In the genomic region with DNA sequence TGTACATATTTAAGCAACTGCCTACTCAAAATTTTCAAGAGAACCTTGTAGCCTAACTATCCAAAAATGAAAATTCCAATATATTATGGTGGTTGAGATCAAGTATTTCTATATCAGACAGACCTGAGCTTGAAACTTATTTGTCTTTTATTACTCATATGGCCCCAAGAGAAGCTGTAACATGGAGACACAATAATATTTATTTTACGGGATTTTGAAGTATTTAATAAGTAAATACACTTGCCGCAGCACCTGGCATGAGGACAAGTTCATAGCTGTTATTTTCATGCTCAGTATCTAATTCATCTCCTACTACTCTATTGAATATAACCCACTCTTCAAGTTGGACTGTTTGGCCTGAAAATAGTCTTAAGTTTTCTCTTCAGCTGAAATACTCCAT, we compare ENCODE assay signal across 14 cellular contexts. TPM values are rescaled to one million over a fixed set of nuclear protein-coding genes. Genes with fewer than 3 reads are reported as not detected.
DNase-seq lines count a peak whose midpoint lies in the region; ATAC-seq and TF ChIP-seq lines count a peak whose summit lies in the region.
"Had no signal": no experiment of that assay in that cellular context is flagged by ENCODE, and none has a peak within 500 bp of the region (broad histone marks: within the 10 kb centered on the region; RNA-seq: fewer than 3 reads in every experiment).

No MANE protein-coding gene starts in this region.

- H3K4me1 ChIP-seq in GM23338 (ENCODE audit: insufficient read depth) = peaks cover 52% of the 10 kb centered on the region
- peaks cover 30% of the 10 kb centered on the region for H3K4me1 ChIP-seq in RWPE2 (ENCODE audit: insufficient read depth, poor library complexity, severe bottlenecking)
- peaks cover 14% of the 10 kb centered on the region in 2 donors for H3K4me1 ChIP-seq in gastrocnemius medialis

- DNase-seq in GM23338 (ENCODE audit: low spot score) = no peak
- DNase-seq in RWPE2 (ENCODE audit: low spot score) = no peak
- DNase-seq in fibroblast of gingiva (ENCODE audit: low read depth) = peak; percentile 48
- no peak for DNase-seq in gastrocnemius medialis
- no peak for DNase-seq in kidney glomerular epithelial cell (lab: John Stamatoyannopoulos, UW)
- DNase-seq in stimulated activated CD4-positive, alpha-beta T cell treated with anti-CD3 and anti-CD28 coated beads, Interleukin-2, amount 100 ng/mL, for 24 hours = no peak
- DNase-seq in NCI-H1048 (lab: John Stamatoyannopoulos, UW) = no peak
- DNase-seq: activated CD4-positive, CD25-positive, alpha-beta regulatory T cell; foreskin fibroblast; H9; mucosa of descending colon; stimulated activated CD4-positive, alpha-beta T cell treated with anti-CD3 and anti-CD28 coated beads, Interleukin-2, amount 100 ng/mL, for 48 hours; tibial artery had no signal

- H3K9me3 ChIP-seq in RWPE2 (ENCODE audit: severe bottlenecking) (no peaks in the 10 kb centered on the region), gastrocnemius medialis (no peaks in the 10 kb centered on the region)
- H3K9me3 ChIP-seq: mucosa of descending colon, tibial artery had no signal

- TF ChIP-seq CTCF in GM23338 (conservative IDR thresholded peaks at IDR 0.05; ENCODE audit: low read depth in 2 of 2) = no peak
- TF ChIP-seq CTCF in RWPE2 (IDR thresholded peaks at IDR 0.05; ENCODE audit: poor library complexity, severe bottlenecking) = no peak
- no peak for TF ChIP-seq CTCF in gastrocnemius medialis (IDR thresholded peaks at IDR 0.05 in 4 of 5, conservative IDR thresholded peaks at IDR 0.05 in 1 of 5)

- intact Hi-C loops in gastrocnemius medialis (cut with DNase I; ENCODE audit: low total_unique reads) = loop anchor here (5.0 kb wide), 1 partner anchor 1000 kb away; no protein-coding TSS in a partner anchor

- in situ Hi-C loops in gastrocnemius medialis (cut with MboI; ENCODE audit: low sequenced_read_pairs in 4 of 4) = no loop called here

- peaks cover 84% of the 10 kb centered on the region for H3K79me2 ChIP-seq in GM23338 (replicated peaks; ENCODE audit: insufficient read depth)

- H3K4me1 Mint-ChIP-seq in GM23338 = peaks cover 48% of the 10 kb centered on the region

- H3K27ac ChIP-seq in GM23338 (ENCODE audit: low read depth) = no peak overlapping the region
- peak overlapping the region; percentile 62 for H3K27ac ChIP-seq in RWPE2 (ENCODE audit: poor library complexity, severe bottlenecking)
- peak overlapping the region in 3 of 4 donors; percentile 61 to 78 (median 71) for H3K27ac ChIP-seq in gastrocnemius medialis

- peaks cover 16% of the 10 kb centered on the region for H4K20me1 ChIP-seq in GM23338 (replicated peaks; ENCODE audit: insufficient read depth)

- peak overlapping the region; percentile 53 for H3K4me2 ChIP-seq in GM23338

- H3K36me3 ChIP-seq in GM23338 (ENCODE audit: insufficient read depth) = no peaks in the 10 kb centered on the region
- H3K36me3 ChIP-seq in RWPE2 (ENCODE audit: low read depth) = peaks cover 36% of the 10 kb centered on the region
- H3K36me3 ChIP-seq in gastrocnemius medialis = no peaks in the 10 kb centered on the region
- H3K36me3 ChIP-seq: tibial artery had no signal

- no peaks in the 10 kb centered on the region for H3K9me3 Mint-ChIP-seq in GM23338
- H3K9me3 Mint-ChIP-seq: H9 had no signal

- peaks cover 3% of the 10 kb centered on the region; the same call in 1 of the 3 replicates for H3K36me3 Mint-ChIP-seq in GM23338 (ENCODE audit: low read depth)

- ATAC-seq in GM23338 (no peak), RWPE2 (ENCODE audit: low read depth) (peak; percentile 69), gastrocnemius medialis (no peak), GM21825 (IDR thresholded peaks at IDR 0.05; ENCODE audit: unreplicated experiment) (no peak)

- H2AFZ ChIP-seq in GM23338 = no peak overlapping the region

- H3K4me3 Mint-ChIP-seq in GM23338 = no peak overlapping the region
- H3K4me3 Mint-ChIP-seq: H9 had no signal

- TF ChIP-seq POLR2A in gastrocnemius medialis (IDR thresholded peaks at IDR 0.05) = no peak

- no peaks in the 10 kb centered on the region for H3F3A ChIP-seq in GM23338 (replicated peaks; ENCODE audit: low read depth)

- H3K27ac Mint-ChIP-seq in GM23338 = no peak overlapping the region

- H3K4me3 ChIP-seq in GM23338 = no peak overlapping the region
- H3K4me3 ChIP-seq in RWPE2 (ENCODE audit: severe bottlenecking) = no peak overlapping the region
- peak overlapping the region in 1 of 4 donors; percentile 55 for H3K4me3 ChIP-seq in gastrocnemius medialis
- H3K4me3 ChIP-seq: mucosa of descending colon had no signal

- no peaks in the 10 kb centered on the region for H3K27me3 Mint-ChIP-seq in GM23338 (ENCODE audit: insufficient read depth, low read depth, poor library complexity)

- no peaks in the 10 kb centered on the region for H3K9me2 ChIP-seq in GM23338 (ENCODE audit: insufficient read depth)

- H3K27me3 ChIP-seq in GM23338 (ENCODE audit: insufficient read depth) (no peaks in the 10 kb centered on the region), RWPE2 (ENCODE audit: insufficient read depth, poor library complexity, severe bottlenecking) (no peaks in the 10 kb centered on the region), gastrocnemius medialis (no peaks in the 10 kb centered on the region)
- H3K27me3 ChIP-seq: tibial artery had no signal

TF ChIP-seq in GM23338, 12 proteins besides CTCF, POLR2A, EP300 and RAD21 (continues in another document):
- TF ChIP-seq JUNB (IDR thresholded peaks at IDR 0.05; ENCODE audit: unreplicated experiment) = no peak
- TF ChIP-seq, protein P1, sequence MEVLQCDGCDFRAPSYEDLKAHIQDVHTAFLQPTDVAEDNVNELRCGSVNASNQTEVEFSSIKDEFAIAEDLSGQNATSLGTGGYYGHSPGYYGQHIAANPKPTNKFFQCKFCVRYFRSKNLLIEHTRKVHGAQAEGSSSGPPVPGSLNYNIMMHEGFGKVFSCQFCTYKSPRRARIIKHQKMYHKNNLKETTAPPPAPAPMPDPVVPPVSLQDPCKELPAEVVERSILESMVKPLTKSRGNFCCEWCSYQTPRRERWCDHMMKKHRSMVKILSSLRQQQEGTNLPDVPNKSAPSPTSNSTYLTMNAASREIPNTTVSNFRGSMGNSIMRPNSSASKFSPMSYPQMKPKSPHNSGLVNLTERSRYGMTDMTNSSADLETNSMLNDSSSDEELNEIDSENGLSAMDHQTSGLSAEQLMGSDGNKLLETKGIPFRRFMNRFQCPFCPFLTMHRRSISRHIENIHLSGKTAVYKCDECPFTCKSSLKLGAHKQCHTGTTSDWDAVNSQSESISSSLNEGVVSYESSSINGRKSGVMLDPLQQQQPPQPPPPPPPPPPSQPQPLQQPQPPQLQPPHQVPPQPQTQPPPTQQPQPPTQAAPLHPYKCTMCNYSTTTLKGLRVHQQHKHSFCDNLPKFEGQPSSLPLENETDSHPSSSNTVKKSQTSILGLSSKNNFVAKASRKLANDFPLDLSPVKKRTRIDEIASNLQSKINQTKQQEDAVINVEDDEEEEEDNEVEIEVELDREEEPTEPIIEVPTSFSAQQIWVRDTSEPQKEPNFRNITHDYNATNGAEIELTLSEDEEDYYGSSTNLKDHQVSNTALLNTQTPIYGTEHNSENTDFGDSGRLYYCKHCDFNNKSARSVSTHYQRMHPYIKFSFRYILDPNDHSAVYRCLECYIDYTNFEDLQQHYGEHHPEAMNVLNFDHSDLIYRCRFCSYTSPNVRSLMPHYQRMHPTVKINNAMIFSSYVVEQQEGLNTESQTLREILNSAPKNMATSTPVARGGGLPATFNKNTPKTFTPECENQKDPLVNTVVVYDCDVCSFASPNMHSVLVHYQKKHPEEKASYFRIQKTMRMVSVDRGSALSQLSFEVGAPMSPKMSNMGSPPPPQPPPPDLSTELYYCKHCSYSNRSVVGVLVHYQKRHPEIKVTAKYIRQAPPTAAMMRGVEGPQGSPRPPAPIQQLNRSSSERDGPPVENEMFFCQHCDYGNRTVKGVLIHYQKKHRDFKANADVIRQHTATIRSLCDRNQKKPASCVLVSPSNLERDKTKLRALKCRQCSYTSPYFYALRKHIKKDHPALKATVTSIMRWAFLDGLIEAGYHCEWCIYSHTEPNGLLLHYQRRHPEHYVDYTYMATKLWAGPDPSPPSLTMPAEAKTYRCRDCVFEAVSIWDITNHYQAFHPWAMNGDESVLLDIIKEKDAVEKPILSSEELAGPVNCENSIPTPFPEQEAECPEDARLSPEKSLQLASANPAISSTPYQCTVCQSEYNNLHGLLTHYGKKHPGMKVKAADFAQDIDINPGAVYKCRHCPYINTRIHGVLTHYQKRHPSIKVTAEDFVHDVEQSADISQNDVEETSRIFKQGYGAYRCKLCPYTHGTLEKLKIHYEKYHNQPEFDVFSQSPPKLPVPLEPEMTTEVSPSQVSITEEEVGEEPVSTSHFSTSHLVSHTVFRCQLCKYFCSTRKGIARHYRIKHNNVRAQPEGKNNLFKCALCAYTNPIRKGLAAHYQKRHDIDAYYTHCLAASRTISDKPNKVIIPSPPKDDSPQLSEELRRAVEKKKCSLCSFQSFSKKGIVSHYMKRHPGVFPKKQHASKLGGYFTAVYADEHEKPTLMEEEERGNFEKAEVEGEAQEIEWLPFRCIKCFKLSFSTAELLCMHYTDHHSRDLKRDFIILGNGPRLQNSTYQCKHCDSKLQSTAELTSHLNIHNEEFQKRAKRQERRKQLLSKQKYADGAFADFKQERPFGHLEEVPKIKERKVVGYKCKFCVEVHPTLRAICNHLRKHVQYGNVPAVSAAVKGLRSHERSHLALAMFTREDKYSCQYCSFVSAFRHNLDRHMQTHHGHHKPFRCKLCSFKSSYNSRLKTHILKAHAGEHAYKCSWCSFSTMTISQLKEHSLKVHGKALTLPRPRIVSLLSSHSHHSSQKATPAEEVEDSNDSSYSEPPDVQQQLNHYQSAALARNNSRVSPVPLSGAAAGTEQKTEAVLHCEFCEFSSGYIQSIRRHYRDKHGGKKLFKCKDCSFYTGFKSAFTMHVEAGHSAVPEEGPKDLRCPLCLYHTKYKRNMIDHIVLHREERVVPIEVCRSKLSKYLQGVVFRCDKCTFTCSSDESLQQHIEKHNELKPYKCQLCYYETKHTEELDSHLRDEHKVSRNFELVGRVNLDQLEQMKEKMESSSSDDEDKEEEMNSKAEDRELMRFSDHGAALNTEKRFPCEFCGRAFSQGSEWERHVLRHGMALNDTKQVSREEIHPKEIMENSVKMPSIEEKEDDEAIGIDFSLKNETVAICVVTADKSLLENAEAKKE (CRISPR knock-in tag; IDR thresholded peaks at IDR 0.05) = no peak

RNA-seq across cellular contexts. Expression of a gene that starts 28.0 kb away (rescaled TPM):
- total RNA-seq in GM23338 (2014; rRNA removed; shearing (Covaris generic)) = 46.1 and 56.4 TPM in 2 replicates
- 20.7 and 26.9 TPM in 2 replicates for polyA plus RNA-seq in GM23338 (2016; fragmentation: Nextera tagmentation; extraction: Ambion mirVana)
- total RNA-seq in gastrocnemius medialis = 10 to 100 TPM in 2 of 4 donors, 1 to 10 TPM in 2; 7.3 to 22.9 (median 13.0) TPM
